ENCODE assay signal across 1 cellular context in the genomic region with DNA sequence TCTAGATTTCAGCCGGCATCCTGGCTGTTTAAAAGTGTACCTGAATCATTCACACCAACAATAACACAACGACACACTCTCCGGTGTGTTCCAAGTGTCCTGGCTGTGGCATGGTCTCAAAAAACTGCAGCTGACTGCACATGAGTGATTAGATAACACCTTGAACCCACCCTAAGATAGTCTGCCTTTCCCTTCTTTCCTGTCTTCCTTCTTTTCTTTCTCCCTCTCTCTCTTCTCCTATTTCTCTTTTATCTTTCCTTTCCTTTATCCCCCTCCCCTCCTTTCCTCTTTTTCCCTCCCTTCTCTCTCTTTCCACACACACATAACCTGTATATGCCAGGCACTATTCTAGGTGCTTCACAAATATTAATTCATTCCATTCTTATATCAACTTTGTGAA.
TF ChIP-seq lines count a peak whose summit lies in the region.

No MANE protein-coding gene starts in this region.

TF ChIP-seq in HepG2, 621 proteins besides CTCF, POLR2A, EP300 and RAD21:
- TF ChIP-seq, protein P1, sequence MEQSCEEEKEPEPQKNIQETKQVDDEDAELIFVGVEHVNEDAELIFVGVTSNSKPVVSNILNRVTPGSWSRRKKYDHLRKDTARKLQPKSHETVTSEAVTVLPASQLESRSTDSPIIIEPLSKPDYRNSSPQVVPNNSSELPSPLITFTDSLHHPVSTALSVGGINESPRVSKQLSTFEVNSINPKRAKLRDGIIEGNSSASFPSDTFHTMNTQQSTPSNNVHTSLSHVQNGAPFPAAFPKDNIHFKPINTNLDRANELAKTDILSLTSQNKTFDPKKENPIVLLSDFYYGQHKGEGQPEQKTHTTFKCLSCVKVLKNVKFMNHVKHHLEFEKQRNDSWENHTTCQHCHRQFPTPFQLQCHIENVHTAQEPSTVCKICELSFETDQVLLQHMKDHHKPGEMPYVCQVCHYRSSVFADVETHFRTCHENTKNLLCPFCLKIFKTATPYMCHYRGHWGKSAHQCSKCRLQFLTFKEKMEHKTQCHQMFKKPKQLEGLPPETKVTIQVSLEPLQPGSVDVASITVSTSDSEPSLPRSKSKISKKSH (CRISPR knock-in tag; IDR thresholded peaks at IDR 0.05; ENCODE audit: borderline replicate concordance) = no peak
- TF ChIP-seq, protein P2, sequence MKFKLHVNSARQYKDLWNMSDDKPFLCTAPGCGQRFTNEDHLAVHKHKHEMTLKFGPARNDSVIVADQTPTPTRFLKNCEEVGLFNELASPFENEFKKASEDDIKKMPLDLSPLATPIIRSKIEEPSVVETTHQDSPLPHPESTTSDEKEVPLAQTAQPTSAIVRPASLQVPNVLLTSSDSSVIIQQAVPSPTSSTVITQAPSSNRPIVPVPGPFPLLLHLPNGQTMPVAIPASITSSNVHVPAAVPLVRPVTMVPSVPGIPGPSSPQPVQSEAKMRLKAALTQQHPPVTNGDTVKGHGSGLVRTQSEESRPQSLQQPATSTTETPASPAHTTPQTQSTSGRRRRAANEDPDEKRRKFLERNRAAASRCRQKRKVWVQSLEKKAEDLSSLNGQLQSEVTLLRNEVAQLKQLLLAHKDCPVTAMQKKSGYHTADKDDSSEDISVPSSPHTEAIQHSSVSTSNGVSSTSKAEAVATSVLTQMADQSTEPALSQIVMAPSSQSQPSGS (CRISPR knock-in tag; IDR thresholded peaks at IDR 0.05) = no peak
- no peak for TF ChIP-seq ASH2L (IDR thresholded peaks at IDR 0.05; ENCODE audit: insufficient read length, low read depth, low read length)
